22 cellular contexts compared by ENCODE assay signal in genomic region chr14:67474366-67474765, GRCh38.
"Had no signal": no experiment of that assay in that cellular context is flagged by ENCODE, and none has a peak within 500 bp of the region (broad histone marks: within the 10 kb centered on the region; RNA-seq: fewer than 3 reads in every experiment).

No MANE protein-coding gene starts in this region.

- H3K79me2 ChIP-seq: parathyroid adenoma had no signal

- FAIRE-seq: colon, keratinocyte had no signal

- ATAC-seq: effector memory CD8-positive, alpha-beta T cell; gastrocnemius medialis; heart right ventricle; lower lobe of right lung; sciatic nerve; stimulated activated naive B cell treated with anti-CD40 and anti-IgM and Interleukin-4, amounts not matched to agents 10 μg/mL and 1 μg/mL and 100 μg/mL, for 72 hours; stimulated activated naive CD8-positive, alpha-beta T cell treated with anti-CD3 and anti-CD28 coated beads, Interleukin-15, amount 100 ng/mL, for 72 hours had no signal

- DNase-seq: effector memory CD8-positive, alpha-beta T cell; gastrocnemius medialis; heart right ventricle; hypothalamus; left ventricle myocardium inferior; lower lobe of right lung; midbrain; nephron progenitor cell; stimulated activated CD4-positive, alpha-beta T cell treated with anti-CD3 and anti-CD28 coated beads, Interleukin-2, amount 100 ng/mL, for 24 hours; stimulated activated CD4-positive, alpha-beta T cell treated with anti-CD3 and anti-CD28 coated beads, Interleukin-4, amount 100 ng/mL, for 4 hours; stimulated activated naive B cell treated with anti-CD40 and anti-IgM and Interleukin-4, amounts not matched to agents 10 μg/mL and 1 μg/mL and 100 μg/mL, for 72 hours; stimulated activated naive CD8-positive, alpha-beta T cell treated with anti-CD3 and anti-CD28 coated beads, Interleukin-15, amount 100 ng/mL, for 72 hours; transverse colon had no signal

- H3K9me3 ChIP-seq: esophagus muscularis mucosa, gastrocnemius medialis, heart right ventricle, left ventricle myocardium inferior, lower lobe of right lung, prostate gland, thoracic aorta, transverse colon had no signal

- H3K4me1 ChIP-seq: esophagus muscularis mucosa, heart right ventricle, left ventricle myocardium inferior, lower lobe of right lung, parathyroid adenoma, prostate gland had no signal

- H3K36me3 ChIP-seq: gastrocnemius medialis, heart right ventricle, left ventricle myocardium inferior, lower lobe of right lung, prostate gland, thoracic aorta, transverse colon had no signal

- H3K9ac ChIP-seq: parathyroid adenoma had no signal

- H3K4me3 ChIP-seq: esophagus muscularis mucosa, gastrocnemius medialis, heart right ventricle, left ventricle myocardium inferior, lower lobe of right lung, prostate gland, skin epidermis, thoracic aorta, transverse colon had no signal

- H3K27ac ChIP-seq: epithelial cell of prostate, esophagus muscularis mucosa, gastrocnemius medialis, heart right ventricle, left ventricle myocardium inferior, lower lobe of right lung, parathyroid adenoma, prostate gland, skin epidermis, thoracic aorta, transverse colon had no signal

- H3K27me3 ChIP-seq: esophagus muscularis mucosa, gastrocnemius medialis, heart right ventricle, transverse colon had no signal

- H2AFZ ChIP-seq: parathyroid adenoma had no signal
